ENCODE assay signal across 14 cellular contexts in the genomic region with DNA sequence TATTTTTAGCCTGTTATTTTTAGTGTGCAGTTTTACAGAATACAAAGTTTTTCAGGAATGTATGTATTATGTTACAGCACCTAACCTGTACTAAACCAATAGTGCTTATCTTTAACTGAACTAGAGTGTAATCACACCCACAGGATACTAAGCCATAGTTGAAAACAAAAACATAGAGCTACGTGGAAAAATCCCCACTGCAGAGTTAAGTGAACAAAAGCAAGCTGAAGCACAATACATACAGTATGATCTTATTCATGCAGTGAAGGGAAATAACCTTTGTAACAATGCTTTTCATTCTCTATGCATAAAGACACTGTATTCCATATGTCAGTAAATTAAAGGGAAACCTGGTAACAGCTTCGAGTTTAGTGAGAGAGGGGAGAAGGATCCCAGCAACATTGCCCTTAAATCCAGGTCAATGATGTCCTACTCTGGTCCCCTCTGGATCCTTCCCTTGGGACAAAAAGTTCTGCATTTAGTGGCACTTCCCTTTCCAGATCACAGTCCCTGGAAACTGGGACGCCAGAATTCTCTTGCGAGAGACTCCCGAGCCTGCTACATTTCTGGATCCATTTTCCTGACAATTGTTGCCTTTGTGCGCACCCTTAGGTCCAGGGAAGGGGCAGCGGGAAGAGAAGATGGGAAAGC.
A peak's percentile ranks its signal among the peaks of the same experiment; 100 is the strongest.
DNase-seq lines count a peak whose midpoint lies in the region; ATAC-seq and TF ChIP-seq lines count a peak whose summit lies in the region.
"Had no signal": no experiment of that assay in that cellular context is flagged by ENCODE, and none has a peak within 500 bp of the region (broad histone marks: within the 10 kb centered on the region; RNA-seq: fewer than 3 reads in every experiment).

No MANE protein-coding gene starts in this region.

- H3K9me3 ChIP-seq in Caco-2 (no peaks in the 10 kb centered on the region), esophagus muscularis mucosa (no peaks in the 10 kb centered on the region)
- H3K9me3 ChIP-seq: heart right ventricle, SJSA1 had no signal

- TF ChIP-seq CTCF in Caco-2 (IDR thresholded peaks at IDR 0.05; ENCODE audit: insufficient read depth in 1 of 2, low read depth in 1 of 2, low read length in 1 of 2, severe bottlenecking in 1 of 2, unreplicated experiment in 1 of 2) (no peak), esophagus muscularis mucosa (IDR thresholded peaks at IDR 0.05) (no peak)

- no peak for DNase-seq in stimulated activated naive CD8-positive, alpha-beta T cell treated with anti-CD3 and anti-CD28 coated beads, Interleukin-15, Interleukin-2, amounts not matched to agents 100 U/mL and 50 U/mL, for 24 hours
- peak; percentile 3 for DNase-seq in T-helper 2 cell treated with Interferon-gamma antibody and Interleukin-4, amounts not matched to agents 5 μg/mL and 100 μg/mL, for 36 hours (ENCODE audit: low spot score)
- DNase-seq in effector memory CD8-positive, alpha-beta T cell: no peak
- DNase-seq in mesenteric fat pad (ENCODE audit: low spot score) (no peak), Caco-2 (no peak), ACHN (no peak), esophagus muscularis mucosa (ENCODE audit: extremely low spot score) (no peak)
- DNase-seq: activated CD8-positive, alpha-beta memory T cell treated with anti-CD3 and anti-CD28 coated beads for 24 hours; heart right ventricle; mesenchymal stem cell; NCI-H526; PC-3 had no signal

- H3K4me3 ChIP-seq in Caco-2 (ENCODE audit: low read depth, low read length) (no peak overlapping the region), esophagus muscularis mucosa (no peak overlapping the region)
- H3K4me3 ChIP-seq: heart right ventricle, SJSA1 had no signal

- H3K4me1 ChIP-seq in Caco-2: peaks cover 5% of the 10 kb centered on the region; the same call in 1 of the 2 replicates
- no peaks in the 10 kb centered on the region for H3K4me1 ChIP-seq in esophagus muscularis mucosa
- H3K4me1 ChIP-seq: SJSA1 had no signal

- BruUV-seq in Caco-2 (replicated peaks; lab: Mats Ljungman, UMichigan): no TSS peak

- TF ChIP-seq EP300 in esophagus muscularis mucosa (IDR thresholded peaks at IDR 0.05): no peak

- no peaks in the 10 kb centered on the region for H3K9me3 Mint-ChIP-seq in stimulated activated naive CD8-positive, alpha-beta T cell treated with anti-CD3 and anti-CD28 coated beads, Interleukin-15, Interleukin-2, amounts not matched to agents 100 ng/mL and 50 ng/mL, for 24 hours
- H3K9me3 Mint-ChIP-seq in T-helper 2 cell treated with Interferon-gamma antibody and Interleukin-4, amounts not matched to agents 5 μg/mL and 100 μg/mL, for 36 hours: peaks cover 21% of the 10 kb centered on the region
- no peaks in the 10 kb centered on the region for H3K9me3 Mint-ChIP-seq in effector memory CD8-positive, alpha-beta T cell
- H3K9me3 Mint-ChIP-seq in Caco-2 (ENCODE audit: unreplicated experiment): peaks cover 10% of the 10 kb centered on the region

- H3K27me3 ChIP-seq in Caco-2 (replicated peaks; ENCODE audit: control insufficient read depth, insufficient read depth, low read length) (no peaks in the 10 kb centered on the region; the same call in 1 of the 2 replicates), esophagus muscularis mucosa (peaks cover 0 to 17% (median 0%) of the 10 kb centered on the region in 4 donors)
- H3K27me3 ChIP-seq: SJSA1 had no signal

- H3K36me3 ChIP-seq in Caco-2 (ENCODE audit: control insufficient read depth, insufficient read depth, low read length) (no peaks in the 10 kb centered on the region), esophagus muscularis mucosa (no peaks in the 10 kb centered on the region)
- H3K36me3 ChIP-seq: heart right ventricle, SJSA1 had no signal

- CTCF ChIA-PET in Caco-2 (lab: Charles Lee): no interaction called here

- H3K4me1 Mint-ChIP-seq in stimulated activated naive CD8-positive, alpha-beta T cell treated with anti-CD3 and anti-CD28 coated beads, Interleukin-15, Interleukin-2, amounts not matched to agents 100 ng/mL and 50 ng/mL, for 24 hours (ENCODE audit: low read depth): peaks cover 95% of the 10 kb centered on the region
- peaks cover 85% of the 10 kb centered on the region for H3K4me1 Mint-ChIP-seq in T-helper 2 cell treated with Interferon-gamma antibody and Interleukin-4, amounts not matched to agents 5 μg/mL and 100 μg/mL, for 36 hours (ENCODE audit: low read depth)
- H3K4me1 Mint-ChIP-seq in effector memory CD8-positive, alpha-beta T cell (ENCODE audit: low read depth in 2 of 2): peaks cover 43 to 52% of the 10 kb centered on the region in 2 donors
- peaks cover 8% of the 10 kb centered on the region for H3K4me1 Mint-ChIP-seq in Caco-2 (ENCODE audit: low read depth, unreplicated experiment)

- peak overlapping the region; percentile 61 for H3K4me3 Mint-ChIP-seq in stimulated activated naive CD8-positive, alpha-beta T cell treated with anti-CD3 and anti-CD28 coated beads, Interleukin-15, Interleukin-2, amounts not matched to agents 100 ng/mL and 50 ng/mL, for 24 hours
- H3K4me3 Mint-ChIP-seq in T-helper 2 cell treated with Interferon-gamma antibody and Interleukin-4, amounts not matched to agents 5 μg/mL and 100 μg/mL, for 36 hours: peak overlapping the region; percentile 68
- no peak overlapping the region for H3K4me3 Mint-ChIP-seq in effector memory CD8-positive, alpha-beta T cell
- H3K4me3 Mint-ChIP-seq in Caco-2 (ENCODE audit: unreplicated experiment): no peak overlapping the region

- H3K27ac ChIP-seq in esophagus muscularis mucosa (replicated peaks in 1 of 4): no peak overlapping the region
- H3K27ac ChIP-seq: SJSA1 had no signal

- H3K27ac Mint-ChIP-seq in stimulated activated naive CD8-positive, alpha-beta T cell treated with anti-CD3 and anti-CD28 coated beads, Interleukin-15, Interleukin-2, amounts not matched to agents 100 ng/mL and 50 ng/mL, for 24 hours: peak overlapping the region; percentile 95
- H3K27ac Mint-ChIP-seq in T-helper 2 cell treated with Interferon-gamma antibody and Interleukin-4, amounts not matched to agents 5 μg/mL and 100 μg/mL, for 36 hours: peak overlapping the region; percentile 95
- H3K27ac Mint-ChIP-seq in effector memory CD8-positive, alpha-beta T cell: peak overlapping the region; percentile 71 to 93
- H3K27ac Mint-ChIP-seq in Caco-2 (ENCODE audit: unreplicated experiment): no peak overlapping the region

- WGBS in esophagus muscularis mucosa: 80% methylated on average over 7 of the region's 7 CpGs

- POLR2A ChIA-PET in Caco-2 (lab: Charles Lee): no interaction called here

- intact Hi-C loops in Caco-2 (cut with micrococcal nuclease; ENCODE audit: unreplicated experiment) (no loop called here), esophagus muscularis mucosa (cut with DNase I) (no loop called here)

- no peaks in the 10 kb centered on the region for H3K27me3 Mint-ChIP-seq in stimulated activated naive CD8-positive, alpha-beta T cell treated with anti-CD3 and anti-CD28 coated beads, Interleukin-15, Interleukin-2, amounts not matched to agents 100 ng/mL and 50 ng/mL, for 24 hours
- H3K27me3 Mint-ChIP-seq in T-helper 2 cell treated with Interferon-gamma antibody and Interleukin-4, amounts not matched to agents 5 μg/mL and 100 μg/mL, for 36 hours (ENCODE audit: low read depth): no peaks in the 10 kb centered on the region
- H3K27me3 Mint-ChIP-seq in effector memory CD8-positive, alpha-beta T cell: no peaks in the 10 kb centered on the region
- peaks cover 13% of the 10 kb centered on the region for H3K27me3 Mint-ChIP-seq in Caco-2 (ENCODE audit: insufficient read depth, unreplicated experiment)

- in situ Hi-C loops in ACHN (cut with HindIII; ENCODE audit: low pct_ligation_motif_present, low pct_unique_long_range_greater_than_20kb, low sequenced_read_pairs): no loop called here

- no peak for TF ChIP-seq POLR2A in esophagus muscularis mucosa (IDR thresholded peaks at IDR 0.05; ENCODE audit: low read depth)

- H3K36me3 Mint-ChIP-seq in stimulated activated naive CD8-positive, alpha-beta T cell treated with anti-CD3 and anti-CD28 coated beads, Interleukin-15, Interleukin-2, amounts not matched to agents 100 ng/mL and 50 ng/mL, for 24 hours (ENCODE audit: low read depth): no peaks in the 10 kb centered on the region
- peaks cover 17% of the 10 kb centered on the region for H3K36me3 Mint-ChIP-seq in T-helper 2 cell treated with Interferon-gamma antibody and Interleukin-4, amounts not matched to agents 5 μg/mL and 100 μg/mL, for 36 hours (ENCODE audit: low read depth)
- H3K36me3 Mint-ChIP-seq in effector memory CD8-positive, alpha-beta T cell (ENCODE audit: insufficient read depth): peaks cover 5% of the 10 kb centered on the region
- no peaks in the 10 kb centered on the region for H3K36me3 Mint-ChIP-seq in Caco-2 (ENCODE audit: insufficient read depth, unreplicated experiment)

- ATAC-seq in stimulated activated naive CD8-positive, alpha-beta T cell treated with anti-CD3 and anti-CD28 coated beads, Interleukin-15, Interleukin-2, amounts not matched to agents 100 U/mL and 50 U/mL, for 24 hours: no peak
- ATAC-seq in effector memory CD8-positive, alpha-beta T cell (replicated peaks): no peak
- ATAC-seq: heart right ventricle, PC-3 had no signal

Comparison
In these comparisons a context has a peak if more than half of its experiments do, and no peak if none do; other contexts are left out.
1. H3K4me3 Mint-ChIP-seq: peak in stimulated activated naive CD8-positive, alpha-beta T cell treated with anti-CD3 and anti-CD28 coated beads, Interleukin-15, Interleukin-2, amounts not matched to agents 100 ng/mL and 50 ng/mL, for 24 hours (single experiment) and T-helper 2 cell treated with Interferon-gamma antibody and Interleukin-4, amounts not matched to agents 5 μg/mL and 100 μg/mL, for 36 hours (single experiment); none in effector memory CD8-positive, alpha-beta T cell (0 of 2) and Caco-2 (single experiment).